In the genomic region with DNA sequence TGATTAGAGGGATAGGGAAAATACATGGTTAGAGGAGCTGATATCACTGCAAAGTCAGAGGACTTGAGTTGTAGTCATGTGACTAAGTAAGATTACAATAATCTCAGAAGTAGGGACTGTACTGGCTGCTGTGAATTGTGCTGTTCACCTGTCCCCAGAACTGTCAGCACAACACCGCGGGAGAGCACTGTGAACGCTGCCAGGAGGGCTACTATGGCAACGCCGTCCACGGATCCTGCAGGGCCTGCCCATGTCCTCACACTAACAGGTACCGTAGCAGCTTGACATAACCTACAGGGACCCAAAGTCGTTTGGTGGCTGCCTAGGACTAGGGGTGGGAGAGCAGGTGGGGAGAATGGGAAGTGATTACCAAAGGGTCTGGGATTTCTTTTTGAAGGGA, we compare ENCODE assay signal across 17 cellular contexts.
DNase-seq lines count a peak whose midpoint lies in the region; ATAC-seq and TF ChIP-seq lines count a peak whose summit lies in the region.
"Had no signal": no experiment of that assay in that cellular context is flagged by ENCODE, and none has a peak within 500 bp of the region (broad histone marks: within the 10 kb centered on the region; RNA-seq: fewer than 3 reads in every experiment).

No MANE protein-coding gene starts in this region.

- DNase-seq in DMS79 (lab: John Stamatoyannopoulos, UW): peak; percentile 67
- peak; percentile 98 for DNase-seq in NCI-H146 treated with DMSO at 0.1 percent for 48 hours (lab: John Stamatoyannopoulos, UW; ENCODE audit: unreplicated experiment)
- no peak for DNase-seq in RWPE2 (ENCODE audit: low spot score)
- peak; percentile 50 for DNase-seq in mucosa of gallbladder (ENCODE audit: low spot score)
- DNase-seq in T-helper 9 cell: no peak
- no peak for DNase-seq in T-helper 1 cell
- DNase-seq: activated CD4-positive, alpha-beta T cell treated with anti-CD3 and anti-CD28 coated beads, Interleukin-2, amount 50 U/mL, for 1 hour; activated T-cell treated with anti-CD3 and anti-CD28 coated beads, Interleukin-2, amount 50 U/mL, for 48 hours; DMS 273 treated with DMSO at 0.1 percent for 48 hours; hippocampal formation; left cardiac atrium; RPMI8226; T1000 had no signal

- H3K4me3 ChIP-seq in RWPE2 (ENCODE audit: severe bottlenecking): no peak overlapping the region

- ATAC-seq in RWPE2 (ENCODE audit: low read depth) (no peak; the same call in 1 of the 3 replicates), GM18873 (IDR thresholded peaks at IDR 0.05; ENCODE audit: low FRiP score, unreplicated experiment) (no peak), GM21390 (IDR thresholded peaks at IDR 0.05; ENCODE audit: unreplicated experiment) (no peak)
- ATAC-seq: esophagus mucosa had no signal

- TF ChIP-seq CTCF in RWPE2 (IDR thresholded peaks at IDR 0.05; ENCODE audit: poor library complexity, severe bottlenecking): no peak

- peaks cover 97% of the 10 kb centered on the region for H3K36me3 ChIP-seq in RWPE2 (ENCODE audit: low read depth)

- H3K9me3 ChIP-seq in RWPE2 (ENCODE audit: severe bottlenecking): no peaks in the 10 kb centered on the region

- H3K27me3 ChIP-seq in RWPE2 (ENCODE audit: insufficient read depth, poor library complexity, severe bottlenecking): no peaks in the 10 kb centered on the region

- peak overlapping the region; percentile 96 for H3K27ac ChIP-seq in RWPE2 (ENCODE audit: poor library complexity, severe bottlenecking)
- H3K27ac ChIP-seq: KMS-11 had no signal

- peaks cover 58% of the 10 kb centered on the region for H3K4me1 ChIP-seq in RWPE2 (ENCODE audit: insufficient read depth, poor library complexity, severe bottlenecking)

Comparison
In these comparisons a context has a peak if more than half of its experiments do, and no peak if none do; other contexts are left out.
1. DNase-seq: peak in DMS79 (single experiment), NCI-H146 treated with DMSO at 0.1 percent for 48 hours (single experiment) and mucosa of gallbladder (single experiment); none in RWPE2 (single experiment), T-helper 9 cell (single experiment) and T-helper 1 cell (0 of 5).